Comparison of ENCODE assay signal across 9 cellular contexts in the genomic region with DNA sequence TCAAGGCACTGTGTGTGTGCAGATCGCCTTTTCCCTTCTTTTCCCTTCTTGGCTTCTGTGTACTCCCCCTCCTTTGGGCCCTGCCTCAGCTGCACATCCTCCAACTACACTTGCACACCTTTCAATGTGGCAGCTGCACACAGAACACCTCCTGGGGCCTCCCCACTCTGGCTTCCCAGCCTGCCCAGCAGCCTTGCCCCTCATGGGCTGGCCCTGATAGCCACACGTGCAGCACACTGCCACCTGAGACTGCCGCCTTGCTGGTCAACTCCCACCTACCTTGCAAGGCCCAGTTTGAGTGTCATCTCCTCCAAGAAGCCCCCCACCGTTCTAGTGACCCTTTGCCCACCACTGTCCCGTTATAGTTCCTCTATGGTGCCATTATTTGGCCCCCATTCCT.
DNase-seq lines count a peak whose midpoint lies in the region; ATAC-seq and TF ChIP-seq lines count a peak whose summit lies in the region.
"Had no signal": no experiment of that assay in that cellular context is flagged by ENCODE, and none has a peak within 500 bp of the region (broad histone marks: within the 10 kb centered on the region; RNA-seq: fewer than 3 reads in every experiment).

No MANE protein-coding gene starts in this region.

- peaks cover 51% of the 10 kb centered on the region for H3K4me1 Mint-ChIP-seq in Caco-2 (ENCODE audit: low read depth, unreplicated experiment)
- peaks cover 42% of the 10 kb centered on the region for H3K4me1 Mint-ChIP-seq in WTC11

- H3K27ac Mint-ChIP-seq in Caco-2 (ENCODE audit: unreplicated experiment) (peak overlapping the region; percentile 66), WTC11 (peak overlapping the region; percentile 47; the same call in 1 of the 2 replicates)

- TF ChIP-seq CTCF in Caco-2 (IDR thresholded peaks at IDR 0.05; ENCODE audit: insufficient read depth in 1 of 2, low read depth in 1 of 2, low read length in 1 of 2, severe bottlenecking in 1 of 2, unreplicated experiment in 1 of 2) (no peak), WTC11 (IDR thresholded peaks at IDR 0.05) (no peak), esophagus squamous epithelium (IDR thresholded peaks at IDR 0.05) (no peak), sigmoid colon (IDR thresholded peaks at IDR 0.05) (no peak)

- H3K9me3 Mint-ChIP-seq in Caco-2 (ENCODE audit: unreplicated experiment) (no peaks in the 10 kb centered on the region), WTC11 (no peaks in the 10 kb centered on the region)

- peak overlapping the region; percentile 79 to 98 (median 93) for H3K27ac ChIP-seq in esophagus squamous epithelium
- peak overlapping the region; percentile 82 to 94 (median 90) for H3K27ac ChIP-seq in sigmoid colon

- no TSS peak for BruUV-seq in Caco-2 (replicated peaks; lab: Mats Ljungman, UMichigan)

- intact Hi-C loops in Caco-2 (cut with micrococcal nuclease; ENCODE audit: unreplicated experiment) (no loop called here), esophagus squamous epithelium (cut with DNase I) (no loop called here), sigmoid colon (cut with DNase I) (loop anchor here (5.0 kb wide), 1 partner anchor 58 kb away; no protein-coding TSS in a partner anchor)

- no peaks in the 10 kb centered on the region for H3K27me3 ChIP-seq in Caco-2 (replicated peaks; ENCODE audit: control insufficient read depth, insufficient read depth, low read length)
- no peaks in the 10 kb centered on the region for H3K27me3 ChIP-seq in esophagus squamous epithelium
- no peaks in the 10 kb centered on the region for H3K27me3 ChIP-seq in sigmoid colon

- POLR2A ChIA-PET in Caco-2 (lab: Charles Lee), result no interaction called here
- POLR2A ChIA-PET in WTC11 (lab: Charles Lee), result no interaction called here

- TF ChIP-seq EP300 in sigmoid colon (IDR thresholded peaks at IDR 0.05), result no peak

- DNase-seq in Caco-2, result no peak
- DNase-seq in WTC11 (ENCODE audit: low spot score), result no peak
- DNase-seq in esophagus squamous epithelium (lab: John Stamatoyannopoulos, UW), result no peak
- DNase-seq in sigmoid colon, result no peak
- no peak for DNase-seq in NCI-H128 (lab: John Stamatoyannopoulos, UW; ENCODE audit: unreplicated experiment)
- no peak for DNase-seq in mucosa of gallbladder (ENCODE audit: low spot score)
- DNase-seq in NCI-H345 treated with DMSO at 0.1 percent for 48 hours (lab: John Stamatoyannopoulos, UW; ENCODE audit: unreplicated experiment), result no peak
- DNase-seq: NCI-H187 treated with DMSO at 0.1 percent for 48 hours had no signal

- TF ChIP-seq POLR2A in esophagus squamous epithelium (IDR thresholded peaks at IDR 0.05) (no peak), sigmoid colon (IDR thresholded peaks at IDR 0.05) (no peak)

- no peak for ATAC-seq in WTC11
- no peak for ATAC-seq in HG03520 (IDR thresholded peaks at IDR 0.05; ENCODE audit: unreplicated experiment)

- peaks cover 77% of the 10 kb centered on the region for H3K36me3 Mint-ChIP-seq in Caco-2 (ENCODE audit: insufficient read depth, unreplicated experiment)
- no peaks in the 10 kb centered on the region for H3K36me3 Mint-ChIP-seq in WTC11

- H3K27me3 Mint-ChIP-seq in Caco-2 (ENCODE audit: insufficient read depth, unreplicated experiment) (no peaks in the 10 kb centered on the region), WTC11 (ENCODE audit: low read depth) (no peaks in the 10 kb centered on the region)

- H3K4me3 Mint-ChIP-seq in Caco-2 (ENCODE audit: unreplicated experiment), result no peak overlapping the region
- H3K4me3 Mint-ChIP-seq in WTC11, result no peak overlapping the region

- H3K4me3 ChIP-seq in Caco-2 (ENCODE audit: low read depth, low read length), result no peak overlapping the region
- peak overlapping the region in 1 of 4 donors; percentile 12 for H3K4me3 ChIP-seq in esophagus squamous epithelium
- H3K4me3 ChIP-seq in sigmoid colon, result no peak overlapping the region

- 62 to 64% methylated on average over 5 of the region's 5 CpGs for WGBS in esophagus squamous epithelium, 2 donors
- 84 to 88% methylated on average over 5 of the region's 5 CpGs for WGBS in sigmoid colon, 2 donors

- H3K36me3 ChIP-seq in Caco-2 (ENCODE audit: control insufficient read depth, insufficient read depth, low read length) (peaks cover 3% of the 10 kb centered on the region), esophagus squamous epithelium (no peaks in the 10 kb centered on the region), sigmoid colon (no peaks in the 10 kb centered on the region)

- H3K4me1 ChIP-seq in Caco-2 (peaks cover 29% of the 10 kb centered on the region), esophagus squamous epithelium (peaks cover 92 to 100% (median 92%) of the 10 kb centered on the region in 3 donors), sigmoid colon (peaks cover 0 to 100% (median 99%) of the 10 kb centered on the region in 4 donors)

- CTCF ChIA-PET in Caco-2 (lab: Charles Lee), result no interaction called here
- CTCF ChIA-PET in WTC11 (lab: Charles Lee), result interaction anchor here (0.7 to 1.9 kb wide), 3 partner anchors 67 to 292 kb away, joined by 3 to 6 read pairs (median 5); no protein-coding TSS in a partner anchor

- no peaks in the 10 kb centered on the region for H3K9me3 ChIP-seq in Caco-2
- H3K9me3 ChIP-seq in esophagus squamous epithelium, result no peaks in the 10 kb centered on the region
- H3K9me3 ChIP-seq in sigmoid colon, result no peaks in the 10 kb centered on the region

TF ChIP-seq in WTC11, 78 proteins besides CTCF, POLR2A, EP300 and RAD21:
- TF ChIP-seq FOXJ3 (CRISPR knock-in tag; IDR thresholded peaks at IDR 0.05; ENCODE audit: borderline replicate concordance) (no peak), KAT7 (CRISPR knock-in tag; IDR thresholded peaks at IDR 0.05; ENCODE audit: borderline replicate concordance) (no peak), IRF2 (CRISPR knock-in tag; IDR thresholded peaks at IDR 0.05; ENCODE audit: borderline replicate concordance, low read depth) (no peak), NR3C1 (CRISPR knock-in tag; conservative IDR thresholded peaks at IDR 0.05; ENCODE audit: low read depth) (no peak), ZNF219 (CRISPR knock-in tag; IDR thresholded peaks at IDR 0.05; ENCODE audit: borderline replicate concordance) (no peak), MLX (CRISPR knock-in tag; IDR thresholded peaks at IDR 0.05) (no peak), CBFB (CRISPR knock-in tag; IDR thresholded peaks at IDR 0.05; ENCODE audit: low read depth) (no peak), HMGA2 (CRISPR knock-in tag; IDR thresholded peaks at IDR 0.05) (no peak), USF2 (CRISPR knock-in tag; IDR thresholded peaks at IDR 0.05) (no peak), NR1H2 (CRISPR knock-in tag; IDR thresholded peaks at IDR 0.05) (no peak), ZNF138 (CRISPR knock-in tag; conservative IDR thresholded peaks at IDR 0.05) (no peak)
- TF ChIP-seq, protein P1, sequence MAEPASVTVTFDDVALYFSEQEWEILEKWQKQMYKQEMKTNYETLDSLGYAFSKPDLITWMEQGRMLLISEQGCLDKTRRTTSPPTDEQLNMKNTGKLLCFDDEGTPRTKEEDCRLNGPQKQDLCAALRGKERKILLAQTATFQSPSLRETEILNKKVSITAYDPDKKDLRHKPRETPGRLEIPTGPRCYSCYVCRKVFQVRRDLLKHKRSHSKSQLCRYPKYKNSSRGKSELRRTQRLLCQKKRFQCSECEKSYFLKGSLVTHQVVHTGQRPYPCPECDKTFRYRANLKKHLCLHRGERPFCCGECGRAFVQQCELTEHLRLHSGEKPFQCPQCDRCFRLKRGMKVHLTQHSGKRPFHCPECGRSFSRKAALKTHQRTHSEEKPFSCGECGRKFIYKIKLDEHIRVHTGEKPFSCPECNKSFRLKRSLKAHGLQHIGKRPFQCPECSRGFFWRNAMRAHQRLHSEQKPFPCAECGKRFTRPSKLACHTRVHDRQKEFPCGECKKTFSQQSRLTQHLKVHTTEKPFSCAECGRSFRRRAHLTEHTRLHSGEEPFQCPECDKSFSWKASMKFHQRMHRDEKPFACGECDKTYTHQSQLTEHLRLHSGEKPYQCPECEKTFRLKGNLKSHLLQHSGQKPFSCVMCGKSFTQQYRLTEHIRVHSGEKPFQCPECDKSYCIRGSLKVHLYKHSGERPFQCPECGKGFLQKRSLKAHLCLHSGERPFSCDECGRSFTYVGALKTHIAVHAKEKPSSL (CRISPR knock-in tag; conservative IDR thresholded peaks at IDR 0.05), result no peak
- TF ChIP-seq, protein P2, sequence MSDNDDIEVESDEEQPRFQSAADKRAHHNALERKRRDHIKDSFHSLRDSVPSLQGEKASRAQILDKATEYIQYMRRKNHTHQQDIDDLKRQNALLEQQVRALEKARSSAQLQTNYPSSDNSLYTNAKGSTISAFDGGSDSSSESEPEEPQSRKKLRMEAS (CRISPR knock-in tag; IDR thresholded peaks at IDR 0.05), result no peak
